ENCODE assay signal across 12 cellular contexts in the genomic region with DNA sequence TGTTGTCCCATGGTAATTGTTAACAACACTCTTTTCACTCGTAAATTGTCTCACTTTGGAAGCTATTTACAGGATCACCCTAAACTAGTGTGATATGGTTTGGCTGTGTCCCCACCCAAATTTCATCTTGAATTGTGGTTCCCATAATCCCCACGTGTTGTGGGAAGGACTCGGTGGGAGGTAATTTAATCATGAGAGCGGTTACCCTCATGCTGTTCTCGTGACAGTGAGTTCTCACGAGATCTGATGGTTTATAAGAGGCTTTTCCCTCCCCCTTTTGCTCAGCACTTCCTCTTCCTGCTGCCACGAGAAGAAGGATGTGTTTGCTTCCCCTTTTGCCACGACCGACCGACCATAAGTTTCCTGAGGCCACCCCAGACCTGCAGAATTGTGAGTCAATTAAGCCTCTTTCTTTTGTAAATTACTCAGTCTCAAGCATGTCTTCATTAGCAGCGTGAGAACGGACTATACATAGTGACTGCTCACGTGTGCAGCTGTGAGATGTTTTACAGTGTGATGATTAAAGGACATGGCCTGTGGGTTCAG. TPM values are rescaled to one million over a fixed set of nuclear protein-coding genes. Genes with fewer than 3 reads are reported as not detected.
A peak's percentile ranks its signal among the peaks of the same experiment; 100 is the strongest.
DNase-seq lines count a peak whose midpoint lies in the region; ATAC-seq, FAIRE-seq and TF ChIP-seq lines count a peak whose summit lies in the region.
"Had no signal": no experiment of that assay in that cellular context is flagged by ENCODE, and none has a peak within 500 bp of the region (broad histone marks: within the 10 kb centered on the region; RNA-seq: fewer than 3 reads in every experiment).

No MANE protein-coding gene starts in this region.

- intact Hi-C loops in PC-3 (cut with micrococcal nuclease) (no loop called here), testis (cut with DNase I; ENCODE audit: low total_unique reads) (no loop called here)

- H3K9me3 Mint-ChIP-seq in T-cell = peaks cover 0 to 3% (median 0%) of the 10 kb centered on the region in 3 donors

- no peak overlapping the region for H3K4me2 ChIP-seq in PC-3 (ENCODE audit: low read length)

- no peak overlapping the region for H3K27ac ChIP-seq in PC-3 (ENCODE audit: low read length)
- no peak overlapping the region for H3K27ac ChIP-seq in testis

- no peak for TF ChIP-seq POLR2A in testis (IDR thresholded peaks at IDR 0.05)

- peak overlapping the region; percentile 79 to 80 (median 80) for H3K4me3 Mint-ChIP-seq in T-cell

- H3K9me3 ChIP-seq in PC-3 (ENCODE audit: low read length) = no peaks in the 10 kb centered on the region
- no peaks in the 10 kb centered on the region for H3K9me3 ChIP-seq in testis

- CTCF ChIA-PET in T-cell (lab: Charles Lee) (interaction anchor here in 1 of 2 donors (0.6 kb wide), 1 partner anchor 1517 kb away, joined by 4 read pairs; no protein-coding TSS in a partner anchor), PC-3 (lab: Charles Lee) (no interaction called here)

- H3K9me2 ChIP-seq in PC-3 (replicated peaks; ENCODE audit: low read length) = no peaks in the 10 kb centered on the region

- no peak overlapping the region for H2AFZ ChIP-seq in PC-3 (ENCODE audit: low read length)

- H3K4me3 ChIP-seq in PC-3 (ENCODE audit: low read length) (no peak overlapping the region), testis (no peak overlapping the region)

- peaks cover 0 to 4% of the 10 kb centered on the region in 2 donors for H3K27me3 Mint-ChIP-seq in T-cell

- H3K4me1 Mint-ChIP-seq in T-cell = peaks cover 16 to 22% (median 19%) of the 10 kb centered on the region in 3 donors

- BruUV-seq in PC-3 (replicated peaks; lab: Mats Ljungman, UMichigan) = no TSS peak

- peak; percentile 9 for DNase-seq in stimulated activated CD4-positive, alpha-beta T cell treated with anti-CD3 and anti-CD28 coated beads, Interleukin-4, amount 100 ng/mL, for 24 hours
- no peak for DNase-seq in stimulated activated CD4-positive, alpha-beta T cell treated with anti-CD3 and anti-CD28 coated beads, Interleukin-4, amount 100 ng/mL, for 4 hours
- DNase-seq in T-cell = peak in 5 of 34 experiments; percentile 1 to 14 (median 1)
- DNase-seq in foreskin melanocyte = peak; percentile 30
- no peak for DNase-seq in HTR-8/SVneo (ENCODE audit: insufficient read length, low spot score)
- no peak for DNase-seq in PC-3
- DNase-seq in testis = no peak
- DNase-seq: DMS 273 treated with DMSO at 0.1 percent for 48 hours, NCI-H146, nucleus accumbens had no signal

- H3K36me3 ChIP-seq in PC-3 (ENCODE audit: low read depth, low read length) (no peaks in the 10 kb centered on the region), testis (ENCODE audit: low read depth, missing control alignments) (no peaks in the 10 kb centered on the region)

- no peak overlapping the region for H3K9ac ChIP-seq in PC-3 (ENCODE audit: low read length)

- no peak for FAIRE-seq in HTR-8/SVneo (lab: Jason Lieb, UNC)
- FAIRE-seq: TTC549 had no signal

- 56 to 58% methylated on average over 13 of the region's 13 CpGs for WGBS in testis, 2 donors

- H3K4me1 ChIP-seq in PC-3 (ENCODE audit: insufficient read depth, low read length) (no peaks in the 10 kb centered on the region), testis (no peaks in the 10 kb centered on the region)

- no peaks in the 10 kb centered on the region for H3F3A ChIP-seq in PC-3 (ENCODE audit: low read length, unreplicated experiment)

- no peaks in the 10 kb centered on the region for H3K27me3 ChIP-seq in PC-3 (ENCODE audit: low read length)
- H3K27me3 ChIP-seq in testis = no peaks in the 10 kb centered on the region

- H3K27ac Mint-ChIP-seq in T-cell = peak overlapping the region; percentile 67 to 75

- no peaks in the 10 kb centered on the region for H4K20me1 ChIP-seq in PC-3 (ENCODE audit: low read length)

- no peaks in the 10 kb centered on the region for H3K79me2 ChIP-seq in PC-3 (ENCODE audit: low read length)

- ATAC-seq in T-cell (replicated peaks in 1 of 4) = peak in 1 of 4 experiments; percentile 46
- no peak for ATAC-seq in PC-3
- no peak for ATAC-seq in HG03457 (IDR thresholded peaks at IDR 0.05; ENCODE audit: unreplicated experiment)

- TF ChIP-seq CTCF in PC-3 (conservative IDR thresholded peaks at IDR 0.05; ENCODE audit: low read depth, low read length) (no peak), testis (IDR thresholded peaks at IDR 0.05) (no peak)

- POLR2A ChIA-PET in T-cell (lab: Charles Lee) (no interaction called here), PC-3 (lab: Charles Lee; ENCODE audit: unreplicated experiment) (no interaction called here)

- peaks cover 6% of the 10 kb centered on the region for H3K36me3 Mint-ChIP-seq in T-cell

RNA-seq across cellular contexts. Expression of a gene that starts 34.4 kb away (rescaled TPM):
- not detected for total RNA-seq in T-cell
- total RNA-seq in PC-3 (2014; rRNA removed) = under 0.01 and 0.11 TPM in 2 replicates
- 10 to 100 TPM; 19.9 to 21.2 TPM for total RNA-seq in testis
- 11.7 TPM for polyA plus RNA-seq in testis (ENCODE audit: insufficient read depth, low read depth, low replicate concordance)

RNA-seq across cellular contexts. Expression of a gene that starts 42.3 kb away (rescaled TPM):
- total RNA-seq in T-cell (10 to 100 TPM; 11.0 to 15.2 (median 12.7) TPM), PC-3 (2014; rRNA removed) (3.6 and 11.5 TPM in 2 replicates), testis (100 to 1,000 TPM in 1 of 2 donors, 10 to 100 TPM in 1; 54.2 to 131 TPM)
- polyA plus RNA-seq in testis (ENCODE audit: insufficient read depth, low read depth, low replicate concordance) = 22.8 TPM

Comparison
In these comparisons a context has a peak if more than half of its experiments do, and no peak if none do; other contexts are left out.
1. DNase-seq: peak in stimulated activated CD4-positive, alpha-beta T cell treated with anti-CD3 and anti-CD28 coated beads, Interleukin-4, amount 100 ng/mL, for 24 hours (single experiment) and foreskin melanocyte (single experiment); none in stimulated activated CD4-positive, alpha-beta T cell treated with anti-CD3 and anti-CD28 coated beads, Interleukin-4, amount 100 ng/mL, for 4 hours (0 of 2), HTR-8/SVneo (single experiment), PC-3 (single experiment) and testis (single experiment).
2. RNA of a gene that starts 34.4 kb away (total RNA-seq): 19.9 to 21.2 TPM in testis; under 0.01 to 0.11 TPM in PC-3 and not detected in T-cell; every median in the first group is over 10 times any median in the second.